ENCODE assay signal across 1 cellular context in genomic region chr17:29251184-29251583, GRCh38.
TF ChIP-seq lines count a peak whose summit lies in the region.

No MANE protein-coding gene starts in this region.

TF ChIP-seq in IMR-90, 13 proteins besides CTCF, POLR2A, EP300 and RAD21:
- TF ChIP-seq RFX5 (IDR thresholded peaks at IDR 0.05; ENCODE audit: low read depth, low read length): no peak
- no peak for TF ChIP-seq NFE2L2 (IDR thresholded peaks at IDR 0.05; ENCODE audit: low read depth, low read length)
- TF ChIP-seq MAZ (IDR thresholded peaks at IDR 0.05; ENCODE audit: borderline replicate concordance, low read depth, low read length): no peak
- TF ChIP-seq CEBPB (IDR thresholded peaks at IDR 0.05; ENCODE audit: low read depth, low read length): no peak
